14 cellular contexts compared by ENCODE assay signal in genomic region chr1:32905588-32905987, GRCh38. TPM values are rescaled to one million over a fixed set of nuclear protein-coding genes. Genes with fewer than 3 reads are reported as not detected.
DNase-seq lines count a peak whose midpoint lies in the region; ATAC-seq, FAIRE-seq and TF ChIP-seq lines count a peak whose summit lies in the region.
"Not testable (repeated sequence)": the region's sequence is repeated elsewhere in the genome, so short reads cannot be mapped to it uniquely, and the experiment has no call there.
"Had no signal": no experiment of that assay in that cellular context is flagged by ENCODE, and none has a peak within 500 bp of the region (broad histone marks: within the 10 kb centered on the region; RNA-seq: fewer than 3 reads in every experiment).

No MANE protein-coding gene starts in this region.

- not testable (repeated sequence) for H3K4me3 ChIP-seq in Peyer's patch, K562, sigmoid colon, stomach, transverse colon

- not testable (repeated sequence) for H3K36me3 ChIP-seq in Peyer's patch; K562 (ENCODE audit: control insufficient read depth, insufficient read depth, low read length); sigmoid colon; stomach; transverse colon

- H3K9me3 ChIP-seq in Peyer's patch; K562 (replicated peaks; ENCODE audit: control insufficient read depth, insufficient read depth, low read depth, low read length); sigmoid colon; stomach; transverse colon: not testable (repeated sequence)

- H3K27ac ChIP-seq in 22Rv1 = peak overlapping the region; percentile 89
- H3K27ac ChIP-seq in Peyer's patch = peak overlapping the region in 3 of 4 donors; percentile 71 to 93 (median 86)
- not testable (repeated sequence) for H3K27ac ChIP-seq in K562 (ENCODE audit: extremely low read depth, low read depth, low read length); sigmoid colon
- peak overlapping the region in 4 of 5 donors; percentile 50 to 82 (median 73) for H3K27ac ChIP-seq in stomach
- peak overlapping the region; percentile 83 to 92 (median 88) for H3K27ac ChIP-seq in transverse colon

- TF ChIP-seq EP300 in K562 (IDR thresholded peaks at IDR 0.05; ENCODE audit: low read length); sigmoid colon (IDR thresholded peaks at IDR 0.05); stomach (IDR thresholded peaks at IDR 0.05); transverse colon (IDR thresholded peaks at IDR 0.05; ENCODE audit: low read depth): not testable (repeated sequence)

- not testable (repeated sequence) for H3K9ac ChIP-seq in K562 (ENCODE audit: insufficient read depth in 1 of 2, low read depth in 2 of 2, low read length in 2 of 2)

- H3K9me1 ChIP-seq in K562 (ENCODE audit: control insufficient read depth, insufficient read depth, low read length) = not testable (repeated sequence)

- ATAC-seq in K562 = not testable (repeated sequence)

- 3% methylated on average over 10 of the region's 10 CpGs for WGBS in K562 (ENCODE audit: insufficient coverage, low coverage, missing lambda C conversion rate)
- WGBS in sigmoid colon, 2 donors = 73 to 80% methylated on average over 10 of the region's 10 CpGs
- WGBS in stomach, 5 donors = 83 to 84% (median 83%) methylated on average over 10 of the region's 10 CpGs
- 78 to 80% methylated on average over 7 to 10 of the region's 10 CpGs for WGBS in transverse colon (ENCODE audit: low coverage in 1 of 2), 2 donors

- DNase-seq in Peyer's patch; K562 (ENCODE audit: extremely low read depth in 1 of 4, low spot score in 3 of 4); stomach; transverse colon: not testable (repeated sequence)
- peak; percentile 22 for DNase-seq in mesenteric fat pad (ENCODE audit: low spot score)
- peak; percentile 6 for DNase-seq in sigmoid colon

- not testable (repeated sequence) for H2AFZ ChIP-seq in K562 (ENCODE audit: low read depth, low read length)

- H3K27me3 ChIP-seq in Peyer's patch, sigmoid colon, transverse colon: not testable (repeated sequence)
- H3K27me3 ChIP-seq in K562 (ENCODE audit: control insufficient read depth in 2 of 2, insufficient read depth in 2 of 2, low read length in 2 of 2) = peaks cover 13 to 20% of the 10 kb centered on the region in 2 experiments; a peak in 4 of 5 replicates
- H3K27me3 ChIP-seq in stomach = peaks cover 0 to 21% (median 2%) of the 10 kb centered on the region in 3 donors

- CTCF ChIA-PET in K562 (lab: Yijun Ruan, JAX; ENCODE audit: low intra/inter-chr PET ratio) = not testable (repeated sequence)

- H3K4me2 ChIP-seq in K562 (ENCODE audit: insufficient read depth, low read length) = not testable (repeated sequence)

- BruUV-seq in K562 (replicated peaks; lab: Mats Ljungman, UMichigan) = not testable (repeated sequence)

- TF ChIP-seq CTCF in 22Rv1 (IDR thresholded peaks at IDR 0.05); Peyer's patch (IDR thresholded peaks at IDR 0.05); K562 (IDR thresholded peaks at IDR 0.05 in 2 of 3, conservative IDR thresholded peaks at IDR 0.05 in 1 of 3; ENCODE audit: insufficient read depth in 2 of 3, low read depth in 1 of 3, low read length in 3 of 3); sigmoid colon (IDR thresholded peaks at IDR 0.05); stomach (IDR thresholded peaks at IDR 0.05); transverse colon (IDR thresholded peaks at IDR 0.05): not testable (repeated sequence)

- not testable (repeated sequence) for H4K20me1 ChIP-seq in K562 (replicated peaks; ENCODE audit: control insufficient read depth, insufficient read depth, low read length)

- H3K79me2 ChIP-seq in K562 (ENCODE audit: control insufficient read depth, insufficient read depth, low read length) = not testable (repeated sequence)

- not testable (repeated sequence) for H3K4me1 ChIP-seq in Peyer's patch
- peaks cover 4 to 13% of the 10 kb centered on the region in 2 experiments for H3K4me1 ChIP-seq in K562 (replicated peaks in 1 of 2; ENCODE audit: control insufficient read depth in 2 of 2, insufficient read depth in 2 of 2, low read length in 2 of 2)
- H3K4me1 ChIP-seq in sigmoid colon = peaks cover 0 to 10% (median 9%) of the 10 kb centered on the region in 4 donors
- peaks cover 16 to 40% (median 26%) of the 10 kb centered on the region in 4 donors for H3K4me1 ChIP-seq in stomach
- H3K4me1 ChIP-seq in transverse colon = peaks cover 0 to 48% (median 27%) of the 10 kb centered on the region in 4 donors

- FAIRE-seq in K562 (lab: Jason Lieb, UNC) = not testable (repeated sequence)

- TF ChIP-seq RAD21 in K562 (CRISPR knock-in tag; conservative IDR thresholded peaks at IDR 0.05 in 1 of 2, IDR thresholded peaks at IDR 0.05 in 1 of 2) = not testable (repeated sequence)

- intact Hi-C loops in K562 (cut with micrococcal nuclease); sigmoid colon (cut with DNase I); stomach (cut with DNase I; ENCODE audit: low total_unique reads); transverse colon (cut with DNase I; ENCODE audit: low total_unique reads): not testable (repeated sequence)

- TF ChIP-seq POLR2A in Peyer's patch (IDR thresholded peaks at IDR 0.05); K562 (conservative IDR thresholded peaks at IDR 0.05); sigmoid colon (IDR thresholded peaks at IDR 0.05); stomach (IDR thresholded peaks at IDR 0.05); transverse colon (IDR thresholded peaks at IDR 0.05): not testable (repeated sequence)

- POLR2A ChIA-PET in K562 (lab: Yijun Ruan, JAX) = interaction anchor here (0.6 to 2.4 kb wide), 4 partner anchors 8 to 34 kb away, joined by 3 to 12 read pairs (median 4); no protein-coding TSS in a partner anchor

- in situ Hi-C loops in K562 (cut with MboI); transverse colon (cut with MboI; ENCODE audit: low pct_ligation_motif_present in 1 of 4, low pct_unique_long_range_greater_than_20kb in 1 of 4, low sequenced_read_pairs in 3 of 4): not testable (repeated sequence)

RNA-seq across cellular contexts. Expression of gene TMEM54, which starts 4.4 kb away (rescaled TPM):
- total RNA-seq in Peyer's patch (100 to 1,000 TPM; 228 to 892 (median 538) TPM), K562 (2014; rRNA removed) (12.8 and 14.5 TPM in 2 replicates), K562 (2014; rRNA removed; fragmentation: Illumina TruSeq; extraction: Trizol) (1.2 and 2.1 TPM in 2 replicates), K562 (2015; rRNA removed; fragmentation: Illumina TruSeq; extraction: Trizol) (3.8 TPM in 2 replicates), K562 (2021) (13.1 and 15.1 TPM in 2 replicates), mesenteric fat pad (26.8 TPM), sigmoid colon (100 to 1,000 TPM in 1 of 4 donors, 10 to 100 TPM in 3; 47.4 to 135 (median 57.9) TPM), stomach (100 to 1,000 TPM in 3 of 5 donors, 10 to 100 TPM in 2; 34.9 to 408 (median 195) TPM), transverse colon (1,000 to 10,000 TPM in 2 of 4 donors, 100 to 1,000 TPM in 2; 330 to 1,204 (median 846) TPM)
- total RNA-seq in K562 (2011; cell fraction: chromatin; rRNA removed; ENCODE audit: low replicate concordance) = 2.4 and 10.2 TPM in 2 replicates
- total RNA-seq in K562 (2011; cell fraction: nucleolus; rRNA removed) = 19.3 and 19.7 TPM in 2 replicates
- 14.0 and 21.6 TPM in 2 replicates for total RNA-seq in K562 (2011; cell fraction: nucleoplasm; rRNA removed)
- polyA plus RNA-seq in K562 (2011; rRNA removed) (16.2 and 31.0 TPM in 2 replicates), K562 (2014; fragmentation: Illumina TruSeq; extraction: Trizol) (8.2 and 11.8 TPM in 2 replicates), K562 (2014; fragmentation: Nextera tagmentation; extraction: Ambion mirVana) (1 to 10 TPM in 1 of 2 experiments, under 1 TPM in 1; 1.00 to 1.7 TPM), K562 (2014; rRNA removed) (9.8 and 13.3 TPM in 2 replicates), sigmoid colon (100 to 1,000 TPM; 699 to 799 (median 707) TPM), stomach (100 to 1,000 TPM; 104 to 249 (median 122) TPM)
- 75.0 and 104 TPM in 2 replicates for polyA plus RNA-seq in K562 (2011; cell fraction: cytosol; rRNA removed)
- polyA plus RNA-seq in K562 (2011; cell fraction: nucleus; rRNA removed) = 24.7 and 26.3 TPM in 2 replicates
- 26.4 and 45.9 TPM in 2 replicates for polyA plus RNA-seq in K562 (2012)
- 5.4 and 6.5 TPM in 2 replicates for polyA minus RNA-seq in K562 (2011; rRNA and poly(A)+ RNA removed)
- polyA minus RNA-seq in K562 (2011; cell fraction: cytosol; rRNA and poly(A)+ RNA removed) = 8.6 and 15.1 TPM in 2 replicates
- polyA minus RNA-seq in K562 (2011; cell fraction: nucleus; rRNA and poly(A)+ RNA removed) = 4.2 TPM in 2 replicates
- total RNA-seq: CD4-positive, alpha-beta memory T cell; CD4-positive, CD25-positive, alpha-beta regulatory T cell had no signal
- polyA plus RNA-seq: CD14-positive monocyte; CD4-positive, alpha-beta memory T cell; CD4-positive, CD25-positive, alpha-beta regulatory T cell; CD8-positive, alpha-beta memory T cell had no signal

RNA-seq across cellular contexts. Expression of gene HPCA, which starts 19.3 kb away (rescaled TPM):
- total RNA-seq in Peyer's patch (under 1 TPM in 1 of 4 donors, not detected in 3; 0.53 TPM), K562 (2014; rRNA removed) (not detected in 2 replicates), K562 (2014; rRNA removed; fragmentation: Illumina TruSeq; extraction: Trizol) (not detected in 2 replicates), K562 (2015; rRNA removed; fragmentation: Illumina TruSeq; extraction: Trizol) (not detected in 2 replicates), K562 (2021) (not detected in 2 replicates), mesenteric fat pad (not detected), sigmoid colon (not detected), stomach (1 to 10 TPM in 1 of 5 donors, not detected in 4; 4.9 TPM), transverse colon (under 1 TPM in 2 of 4 donors, not detected in 2; 0.64 to 0.96 TPM)
- total RNA-seq in K562 (2011; cell fraction: chromatin; rRNA removed; ENCODE audit: low replicate concordance) = not detected in 2 replicates
- total RNA-seq in K562 (2011; cell fraction: nucleolus; rRNA removed) = not detected in 2 replicates
- not detected in 2 replicates for total RNA-seq in K562 (2011; cell fraction: nucleoplasm; rRNA removed)
- polyA plus RNA-seq in K562 (2011; rRNA removed) (not detected in 2 replicates), K562 (2014; fragmentation: Illumina TruSeq; extraction: Trizol) (not detected in 2 replicates), K562 (2014; fragmentation: Nextera tagmentation; extraction: Ambion mirVana) (not detected), K562 (2014; rRNA removed) (not detected in 2 replicates), sigmoid colon (1 to 10 TPM; 1.2 to 1.9 (median 1.8) TPM), stomach (under 1 TPM in 2 of 3 donors, not detected in 1; 0.30 to 0.75 TPM)
- not detected in 2 replicates for polyA plus RNA-seq in K562 (2011; cell fraction: cytosol; rRNA removed)
- polyA plus RNA-seq in K562 (2011; cell fraction: nucleus; rRNA removed) = not detected in 2 replicates
- 0.22 and 0.44 TPM in 2 replicates for polyA plus RNA-seq in K562 (2012)
- not detected in 2 replicates for polyA minus RNA-seq in K562 (2011; rRNA and poly(A)+ RNA removed)
- polyA minus RNA-seq in K562 (2011; cell fraction: cytosol; rRNA and poly(A)+ RNA removed) = not detected in 2 replicates
- polyA minus RNA-seq in K562 (2011; cell fraction: nucleus; rRNA and poly(A)+ RNA removed) = not detected in 2 replicates
- total RNA-seq: CD4-positive, CD25-positive, alpha-beta regulatory T cell; CD8-positive, alpha-beta memory T cell; Daoy; G401; GM12878 had no signal
- polyA plus RNA-seq: CD14-positive monocyte; CD4-positive, alpha-beta memory T cell; CD4-positive, CD25-positive, alpha-beta regulatory T cell; CD8-positive, alpha-beta memory T cell had no signal

RNA-seq across cellular contexts. Expression of gene FNDC5, which starts 34.9 kb away (rescaled TPM):
- total RNA-seq in Peyer's patch = 1 to 10 TPM in 1 of 4 donors, not detected in 3; 1.8 TPM
- 1.1 and 2.3 TPM in 2 replicates for total RNA-seq in K562 (2011; cell fraction: chromatin; rRNA removed; ENCODE audit: low replicate concordance)
- 1.3 and 2.0 TPM in 2 replicates for total RNA-seq in K562 (2011; cell fraction: nucleolus; rRNA removed)
- 0.59 and 1.1 TPM in 2 replicates for total RNA-seq in K562 (2011; cell fraction: nucleoplasm; rRNA removed)
- 0.14 and 0.61 TPM in 2 replicates for total RNA-seq in K562 (2014; rRNA removed)
- total RNA-seq in K562 (2014; rRNA removed; fragmentation: Illumina TruSeq; extraction: Trizol) = 0.25 and 0.48 TPM in 2 replicates
- 0.22 and 0.41 TPM in 2 replicates for total RNA-seq in K562 (2015; rRNA removed; fragmentation: Illumina TruSeq; extraction: Trizol)
- total RNA-seq in K562 (2021) = 0.38 and 0.56 TPM in 2 replicates
- polyA plus RNA-seq in K562 (2011; rRNA removed) = 2.1 and 2.5 TPM in 2 replicates
- polyA plus RNA-seq in K562 (2011; cell fraction: cytosol; rRNA removed) = 1.3 and 1.6 TPM in 2 replicates
- 5.0 and 6.0 TPM in 2 replicates for polyA plus RNA-seq in K562 (2011; cell fraction: nucleus; rRNA removed)
- polyA plus RNA-seq in K562 (2012) = 0.42 and 0.81 TPM in 2 replicates
- polyA plus RNA-seq in K562 (2014; fragmentation: Illumina TruSeq; extraction: Trizol) = 0.17 and 0.25 TPM in 2 replicates
- under 1 TPM; 0.06 to 0.10 TPM for polyA plus RNA-seq in K562 (2014; fragmentation: Nextera tagmentation; extraction: Ambion mirVana)
- polyA plus RNA-seq in K562 (2014; rRNA removed) = 0.12 and 0.24 TPM in 2 replicates
- 2.6 and 3.1 TPM in 2 replicates for polyA minus RNA-seq in K562 (2011; rRNA and poly(A)+ RNA removed)
- 0.38 TPM in 1 of 2 replicates, not detected in the other for polyA minus RNA-seq in K562 (2011; cell fraction: cytosol; rRNA and poly(A)+ RNA removed)
- 0.13 and 1.3 TPM in 2 replicates for polyA minus RNA-seq in K562 (2011; cell fraction: nucleus; rRNA and poly(A)+ RNA removed)
- total RNA-seq in mesenteric fat pad = 0.96 TPM
- total RNA-seq in sigmoid colon = 10 to 100 TPM in 1 of 4 donors, 1 to 10 TPM in 1, under 1 TPM in 2; 0.41 to 10.2 (median 1.6) TPM
- polyA plus RNA-seq in sigmoid colon = 1 to 10 TPM in 1 of 3 donors, under 1 TPM in 1, not detected in 1; 0.20 to 1.2 TPM
- 10 to 100 TPM in 2 of 5 donors, 1 to 10 TPM in 1, under 1 TPM in 1, not detected in 1; 0.89 to 21.0 (median 6.9) TPM for total RNA-seq in stomach
- 1 to 10 TPM; 2.0 to 9.9 (median 6.7) TPM for polyA plus RNA-seq in stomach
- under 1 TPM in 2 of 4 donors, not detected in 2; 0.32 to 0.55 TPM for total RNA-seq in transverse colon
- total RNA-seq: CD4-positive, alpha-beta memory T cell; CD4-positive, CD25-positive, alpha-beta regulatory T cell; CD8-positive, alpha-beta memory T cell; GM12878 had no signal
- polyA plus RNA-seq: CD14-positive monocyte; CD4-positive, alpha-beta memory T cell; CD4-positive, CD25-positive, alpha-beta regulatory T cell had no signal

RNA-seq across cellular contexts. Expression of gene RNF19B, which starts 59.0 kb away (rescaled TPM):
- total RNA-seq in Peyer's patch = 10 to 100 TPM; 28.1 to 62.1 (median 54.6) TPM
- total RNA-seq in K562 (2011; cell fraction: chromatin; rRNA removed; ENCODE audit: low replicate concordance) = 7.2 and 10.6 TPM in 2 replicates
- 7.9 and 11.3 TPM in 2 replicates for total RNA-seq in K562 (2011; cell fraction: nucleolus; rRNA removed)
- total RNA-seq in K562 (2011; cell fraction: nucleoplasm; rRNA removed) = 6.7 and 7.8 TPM in 2 replicates
- total RNA-seq in K562 (2014; rRNA removed) = 9.6 and 11.8 TPM in 2 replicates
- total RNA-seq in K562 (2014; rRNA removed; fragmentation: Illumina TruSeq; extraction: Trizol) = 9.1 and 10.2 TPM in 2 replicates
- total RNA-seq in K562 (2015; rRNA removed; fragmentation: Illumina TruSeq; extraction: Trizol) = 10.5 and 10.9 TPM in 2 replicates
- 14.9 TPM in 2 replicates for total RNA-seq in K562 (2021)
- 10.2 and 14.3 TPM in 2 replicates for polyA plus RNA-seq in K562 (2011; rRNA removed)
- 9.9 and 11.1 TPM in 2 replicates for polyA plus RNA-seq in K562 (2011; cell fraction: cytosol; rRNA removed)
- polyA plus RNA-seq in K562 (2011; cell fraction: nucleus; rRNA removed) = 5.4 and 6.0 TPM in 2 replicates
- 12.3 and 15.2 TPM in 2 replicates for polyA plus RNA-seq in K562 (2012)
- 14.1 and 14.6 TPM in 2 replicates for polyA plus RNA-seq in K562 (2014; fragmentation: Illumina TruSeq; extraction: Trizol)
- polyA plus RNA-seq in K562 (2014; fragmentation: Nextera tagmentation; extraction: Ambion mirVana) = 1 to 10 TPM; 2.6 to 2.8 TPM
- polyA plus RNA-seq in K562 (2014; rRNA removed) = 10.1 and 11.6 TPM in 2 replicates
- 18.7 and 25.2 TPM in 2 replicates for polyA minus RNA-seq in K562 (2011; rRNA and poly(A)+ RNA removed)
- 7.8 and 11.6 TPM in 2 replicates for polyA minus RNA-seq in K562 (2011; cell fraction: cytosol; rRNA and poly(A)+ RNA removed)
- 4.7 and 7.8 TPM in 2 replicates for polyA minus RNA-seq in K562 (2011; cell fraction: nucleus; rRNA and poly(A)+ RNA removed)
- 23.5 TPM for total RNA-seq in mesenteric fat pad
- 10 to 100 TPM; 14.5 to 28.9 (median 21.6) TPM for total RNA-seq in sigmoid colon
- 10 to 100 TPM; 43.2 to 50.7 (median 46.7) TPM for polyA plus RNA-seq in sigmoid colon
- total RNA-seq in stomach = 10 to 100 TPM in 3 of 5 donors, 1 to 10 TPM in 1, under 1 TPM in 1; 0.58 to 29.5 (median 10.3) TPM
- polyA plus RNA-seq in stomach = 10 to 100 TPM in 1 of 3 donors, 1 to 10 TPM in 2; 9.1 to 10.4 (median 9.1) TPM
- 10 to 100 TPM; 22.5 to 83.8 (median 62.0) TPM for total RNA-seq in transverse colon
